ENCODE assay signal across 8 cellular contexts in the genomic region with DNA sequence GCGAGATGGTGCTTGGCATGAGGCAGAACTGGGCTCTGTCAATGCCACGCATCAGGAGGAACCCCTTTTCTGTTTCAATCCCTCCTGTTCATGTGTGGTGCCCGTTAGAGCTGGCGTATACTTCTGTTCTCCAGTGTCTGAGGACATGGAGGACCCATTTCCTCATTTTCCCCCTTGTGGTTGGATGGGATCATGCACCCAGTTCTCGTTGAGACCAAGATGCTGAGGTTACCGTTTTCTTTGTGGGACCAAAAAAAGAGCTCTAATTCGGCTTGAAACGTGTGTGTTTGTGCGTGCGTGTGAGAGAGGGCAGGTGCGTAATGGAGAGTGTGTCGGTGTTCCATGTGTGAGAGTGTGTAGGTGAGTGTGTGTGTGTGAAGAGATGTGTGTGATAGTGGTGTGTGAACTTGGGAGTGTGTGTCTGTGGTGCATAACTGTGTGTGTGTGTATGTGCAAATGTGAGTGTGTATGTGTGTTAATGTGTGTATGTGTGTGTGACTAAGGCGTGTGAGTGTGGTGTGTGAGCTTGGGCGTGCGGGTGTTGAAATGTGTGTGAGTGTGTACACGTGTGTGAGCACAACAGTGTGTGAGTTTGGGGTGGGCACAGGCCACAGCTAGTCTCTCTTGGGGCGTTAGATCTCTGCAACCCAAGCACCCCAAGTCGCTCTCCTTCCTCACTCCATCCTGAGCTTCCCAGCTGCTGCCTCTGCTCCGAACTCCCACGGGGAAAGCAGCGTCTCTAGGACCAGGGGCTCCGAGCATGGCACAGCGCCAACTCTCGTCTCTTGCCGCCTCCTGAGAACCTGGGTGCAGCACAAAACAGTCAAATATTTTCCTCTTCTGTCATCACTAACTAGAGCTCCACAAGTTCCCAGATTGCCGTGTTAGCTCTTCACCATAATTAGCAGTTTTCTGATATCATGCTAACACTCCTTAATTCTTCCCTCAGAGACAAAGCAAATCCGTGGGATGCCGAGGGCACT.
DNase-seq lines count a peak whose midpoint lies in the region; ATAC-seq and TF ChIP-seq lines count a peak whose summit lies in the region.

No MANE protein-coding gene starts in this region.

- no peaks in the 10 kb centered on the region for H3K27me3 ChIP-seq in upper lobe of left lung

- H3K4me3 ChIP-seq in upper lobe of left lung = no peak overlapping the region

- DNase-seq in Ammon's horn (ENCODE audit: low spot score) (peak; percentile 54), GM13977 (ENCODE audit: low spot score) (no peak), RWPE1 (ENCODE audit: low spot score) (peak; percentile 21), glomerular endothelial cell (ENCODE audit: extremely low read depth, low read depth, low spot score) (peak; percentile 9), upper lobe of left lung (no peak), HPDE6-E6E7 (ENCODE audit: extremely low spot score) (no peak)

- ATAC-seq in upper lobe of left lung (ENCODE audit: low FRiP score in 2 of 2) = peak in 1 of 2 donors; percentile 45
- no peak for ATAC-seq in HG02588 (IDR thresholded peaks at IDR 0.05; ENCODE audit: unreplicated experiment)
- no peak for ATAC-seq in HG03565 (IDR thresholded peaks at IDR 0.05; ENCODE audit: unreplicated experiment)

- in situ Hi-C loops in GM13977 (cut with MboI; ENCODE audit: low pct_unique_long_range_greater_than_20kb, low sequenced_read_pairs, unreplicated experiment) = no loop called here

- no peak overlapping the region for H3K27ac ChIP-seq in RWPE1
- H3K27ac ChIP-seq in upper lobe of left lung = no peak overlapping the region

- TF ChIP-seq POLR2A in upper lobe of left lung (IDR thresholded peaks at IDR 0.05) = no peak

- POLR2A ChIA-PET in RWPE1 (lab: Yijun Ruan, JAX; ENCODE audit: low non-redundant PET) = no interaction called here

- H3K36me3 ChIP-seq in upper lobe of left lung = no peaks in the 10 kb centered on the region

- TF ChIP-seq CTCF in GM13977 (IDR thresholded peaks at IDR 0.05; ENCODE audit: extremely low read depth, insufficient read depth, missing control alignments) (peak; percentile 16), RWPE1 (conservative IDR thresholded peaks at IDR 0.05; ENCODE audit: low read depth) (no peak), upper lobe of left lung (IDR thresholded peaks at IDR 0.05) (peak; percentile 38 to 66 (median 60))

- WGBS in upper lobe of left lung, 2 donors = 69 to 74% methylated on average over 27 to 28 of the region's 28 CpGs

- CTCF ChIA-PET in RWPE1 (lab: Yijun Ruan, JAX) = interaction anchor here (0.8 to 1.0 kb wide), 2 partner anchors 428 to 686 kb away, joined by 3 to 4 read pairs; no protein-coding TSS in a partner anchor

- no peaks in the 10 kb centered on the region for H3K9me3 ChIP-seq in upper lobe of left lung

- peaks cover 0 to 12% (median 7%) of the 10 kb centered on the region in 4 donors for H3K4me1 ChIP-seq in upper lobe of left lung

- no peak for TF ChIP-seq EP300 in upper lobe of left lung (IDR thresholded peaks at IDR 0.05)

Comparison
In these comparisons a context has a peak if more than half of its experiments do, and no peak if none do; other contexts are left out.
1. DNase-seq: peak in Ammon's horn (single experiment), RWPE1 (single experiment) and glomerular endothelial cell (single experiment); none in GM13977 (single experiment), upper lobe of left lung (0 of 2) and HPDE6-E6E7 (single experiment).